8 cellular contexts compared by ENCODE assay signal in genomic region chr21:33230518-33231324, GRCh38. TPM values are rescaled to one million over a fixed set of nuclear protein-coding genes. Genes with fewer than 3 reads are reported as not detected.
DNase-seq lines count a peak whose midpoint lies in the region; ATAC-seq and TF ChIP-seq lines count a peak whose summit lies in the region.

No MANE protein-coding gene starts in this region.

- H3K27me3 ChIP-seq in DND-41 (ENCODE audit: insufficient read depth, low read length, poor library complexity) (no peaks in the 10 kb centered on the region), kidney epithelial cell (ENCODE audit: control insufficient read depth, insufficient read depth, low read length) (no peaks in the 10 kb centered on the region), spleen (replicated peaks in 1 of 7) (no peaks in the 10 kb centered on the region)

- peak overlapping the region; percentile 83 for H2AFZ ChIP-seq in DND-41 (ENCODE audit: low read depth, low read length)

- peak overlapping the region; percentile 98 for H3K9ac ChIP-seq in DND-41 (ENCODE audit: low read depth, low read length)

- peak; percentile 76 for DNase-seq in DND-41
- peak; percentile 16 for DNase-seq in HT-29 (ENCODE audit: low spot score)
- DNase-seq in T-helper 22 cell (ENCODE audit: low read depth) = peak; percentile 30
- no peak for DNase-seq in chondrocyte (ENCODE audit: low spot score)
- peak; percentile 47 for DNase-seq in kidney epithelial cell (ENCODE audit: low read depth)
- peak; percentile 92 for DNase-seq in spleen

- TF ChIP-seq POLR2A in spleen (IDR thresholded peaks at IDR 0.05) = no peak

- H3K27me3 Mint-ChIP-seq in chondrocyte (ENCODE audit: low read depth) = no peaks in the 10 kb centered on the region

- TF ChIP-seq CTCF in DND-41 (IDR thresholded peaks at IDR 0.05; ENCODE audit: borderline replicate concordance, extremely low read depth, low read length, poor library complexity, severe bottlenecking) (peak; percentile 45), chondrocyte (IDR thresholded peaks at IDR 0.05) (peak; percentile 31), kidney epithelial cell (IDR thresholded peaks at IDR 0.05; ENCODE audit: insufficient read depth, low read length, poor library complexity, severe bottlenecking) (peak; percentile 27), spleen (IDR thresholded peaks at IDR 0.05 in 8 of 11, conservative IDR thresholded peaks at IDR 0.05 in 3 of 11) (peak in 5 of 11 experiments; percentile 11 to 29 (median 18))

- H3K4me1 Mint-ChIP-seq in chondrocyte (ENCODE audit: low read depth) = peaks cover 45% of the 10 kb centered on the region

- H3K36me3 ChIP-seq in DND-41 (ENCODE audit: insufficient read depth, low read length) (peaks cover 11% of the 10 kb centered on the region), kidney epithelial cell (ENCODE audit: control insufficient read depth, insufficient read depth, low read length) (no peaks in the 10 kb centered on the region), spleen (peaks cover 0 to 11% (median 0%) of the 10 kb centered on the region in 6 donors)

- H3K4me1 ChIP-seq in DND-41 (ENCODE audit: insufficient read depth, low read length) (peaks cover 55% of the 10 kb centered on the region), spleen (peaks cover 30 to 73% (median 58%) of the 10 kb centered on the region in 6 donors)

- intact Hi-C loops in spleen (cut with DNase I; ENCODE audit: low total_unique reads) = no loop called here

- H4K20me1 ChIP-seq in DND-41 (ENCODE audit: insufficient read depth, low read length) = peaks cover 17% of the 10 kb centered on the region; the same call in 1 of the 2 replicates

- H3K4me3 Mint-ChIP-seq in chondrocyte (ENCODE audit: unreplicated experiment) = peak overlapping the region; percentile 86

- H3K4me3 ChIP-seq in DND-41 (ENCODE audit: low read depth in 1 of 2, low read length in 2 of 2) (peak overlapping the region; percentile 86 to 95), kidney epithelial cell (ENCODE audit: low read depth, low read length) (peak overlapping the region; percentile 98), spleen (peak overlapping the region; percentile 91 to 97 (median 94))

- ATAC-seq in DND-41 (ENCODE audit: insufficient read depth, low read depth) = peak; percentile 60
- peak; percentile 28 for ATAC-seq in GM19467 (IDR thresholded peaks at IDR 0.05; ENCODE audit: unreplicated experiment)
- ATAC-seq in HG03039 (IDR thresholded peaks at IDR 0.05; ENCODE audit: unreplicated experiment) = no peak

- 2% methylated on average over 24 to 31 of the region's 31 CpGs for WGBS in spleen, 5 donors

- peaks cover 66% of the 10 kb centered on the region for H3K79me2 ChIP-seq in DND-41 (ENCODE audit: insufficient read depth, low read length)

- H3K4me2 ChIP-seq in DND-41 (ENCODE audit: insufficient read depth, low read length) = peak overlapping the region; percentile 83

- peak overlapping the region; percentile 93 for H3K27ac ChIP-seq in DND-41 (ENCODE audit: low read length)
- H3K27ac ChIP-seq in spleen = peak overlapping the region; percentile 97 to 100 (median 99)

- peak overlapping the region; percentile 76 for H3K27ac Mint-ChIP-seq in chondrocyte (ENCODE audit: unreplicated experiment)

- no peaks in the 10 kb centered on the region for H3K36me3 Mint-ChIP-seq in chondrocyte (ENCODE audit: low read depth)

- H3K9me3 ChIP-seq in DND-41 (ENCODE audit: insufficient read depth, low read length, severe bottlenecking) (no peaks in the 10 kb centered on the region), spleen (no peaks in the 10 kb centered on the region)

- H3K9me3 Mint-ChIP-seq in chondrocyte (ENCODE audit: low read depth) = no peaks in the 10 kb centered on the region

RNA-seq across cellular contexts. Expression of gene IFNAR2, which starts 1.0 kb away (rescaled TPM):
- 1.2 and 1.6 TPM in 2 replicates for total RNA-seq in HT-29 (2014; rRNA removed; shearing (Covaris generic))
- total RNA-seq in chondrocyte (16.5 to 19.4 TPM (median 18.6 TPM) in 3 replicates), kidney epithelial cell (16.4 and 23.6 TPM in 2 replicates), spleen (100 to 1,000 TPM in 2 of 7 donors, 10 to 100 TPM in 5; 54.7 to 124 (median 86.8) TPM)
- 10 to 100 TPM; 20.4 to 22.3 (median 22.0) TPM for polyA plus RNA-seq in spleen

RNA-seq across cellular contexts. Expression of gene IL10RB, which starts 35.4 kb away (rescaled TPM):
- 10.3 and 13.4 TPM in 2 replicates for total RNA-seq in HT-29 (2014; rRNA removed; shearing (Covaris generic))
- total RNA-seq in chondrocyte (17.4 to 23.5 TPM (median 19.0 TPM) in 3 replicates), kidney epithelial cell (13.6 and 13.9 TPM in 2 replicates), spleen (10 to 100 TPM; 44.1 to 89.7 (median 60.7) TPM)
- polyA plus RNA-seq in spleen = 10 to 100 TPM; 25.4 to 29.6 (median 29.3) TPM
